ENCODE assay signal across 26 cellular contexts in the genomic region with DNA sequence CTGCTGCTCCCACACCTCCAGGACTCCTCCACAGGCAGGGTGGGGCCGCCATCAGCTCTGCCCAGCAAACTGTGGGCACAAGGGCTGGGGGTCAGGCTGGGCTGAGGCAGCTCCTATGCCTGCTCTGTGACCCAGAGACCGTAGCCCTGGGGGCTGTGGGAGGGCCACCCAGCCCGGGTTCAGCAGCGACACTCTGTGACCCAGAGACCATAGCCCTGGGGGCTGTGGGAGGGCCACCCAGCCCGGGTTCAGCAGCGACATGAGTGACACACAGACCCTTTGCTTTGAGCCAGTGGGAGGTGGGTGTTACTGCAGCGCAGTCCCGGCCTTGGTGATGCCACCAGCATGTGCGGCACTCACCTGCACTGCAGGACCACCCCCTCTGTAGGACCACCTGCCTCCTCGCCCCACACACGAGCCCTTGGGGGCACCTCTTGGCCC.
DNase-seq lines count a peak whose midpoint lies in the region; ATAC-seq, FAIRE-seq and TF ChIP-seq lines count a peak whose summit lies in the region.
"Had no signal": no experiment of that assay in that cellular context is flagged by ENCODE, and none has a peak within 500 bp of the region (broad histone marks: within the 10 kb centered on the region; RNA-seq: fewer than 3 reads in every experiment).

No MANE protein-coding gene starts in this region.

- DNase-seq in activated CD4-positive, CD25-positive, alpha-beta regulatory T cell treated with anti-CD3 and anti-CD28 coated beads, Interleukin-2, amount 50 U/mL, for 72 hours: peak; percentile 20
- DNase-seq in ELF-1 (ENCODE audit: low read depth, low spot score): peak; percentile 1
- DNase-seq in H1 (ENCODE audit: low read depth in 1 of 2, low spot score in 2 of 2): no peak
- DNase-seq in spleen: peak; percentile 78
- no peak for DNase-seq in stimulated activated CD8-positive, alpha-beta memory T cell treated with anti-CD3 and anti-CD28 coated beads, Interleukin-4, amount 100 ng/mL, for 48 hours
- no peak for DNase-seq in kidney
- DNase-seq: ACHN; BE2C; Calu3; DMS79 treated with DMSO at 0.1 percent for 48 hours; GM23248; IMR-90; KG1; MG63; NCI-H1105 treated with DMSO at 0.1 percent for 48 hours; NCI-H2029 treated with DMSO at 0.1 percent for 48 hours; NCI-H446 treated with DMSO at 0.1 percent for 48 hours; NCI-H526; NCI-H82; NK-92 treated with Interleukin-12 subunit alpha and Interleukin-12 subunit beta, amount 100 ng/mL, for 24 hours; PC-9; SHP77 had no signal

- H2AK5ac ChIP-seq in H1 (ENCODE audit: low read depth, low read length): no peak overlapping the region

- 83% methylated on average over 10 of the region's 11 CpGs; no CpG with 5 or more reads in 1 of the 2 experiments for WGBS in H1 (ENCODE audit: extremely low coverage in 1 of 2, insufficient coverage in 1 of 2, insufficient read length in 1 of 2, insufficient replicate concordance in 2 of 2, low coverage in 1 of 2, low lambda C conversion rate in 2 of 2, missing lambda C conversion rate in 1 of 2), 2 experiments
- 74 to 88% (median 83%) methylated on average over 6 to 11 of the region's 11 CpGs for WGBS in spleen, 5 donors

- FAIRE-seq in H1 (lab: Jason Lieb, UNC) (no peak), kidney (lab: Jason Lieb, UNC) (no peak)
- FAIRE-seq: GM12892 had no signal

- 0 out of 2 replicates have a peak overlapping the region, but pooled peaks have one; percentile 81 for H2BK15ac ChIP-seq in H1 (ENCODE audit: low read length)

- CTCF ChIA-PET in H1 (lab: Charles Lee; ENCODE audit: partially characterized antibody): interaction anchor here (0.8 to 4.0 kb wide), 14 partner anchors 8 to 265 kb away, joined by 3 to 41 read pairs (median 4); no protein-coding TSS in a partner anchor

- H2BK5ac ChIP-seq in H1 (ENCODE audit: low read depth, low read length): no peak overlapping the region

- no peak for TF ChIP-seq EP300 in H1 (IDR thresholded peaks at IDR 0.05; ENCODE audit: borderline replicate concordance in 1 of 2, low read depth in 2 of 2, low read length in 2 of 2)

- H3K79me1 ChIP-seq in H1 (ENCODE audit: low read depth, low read length): no peaks in the 10 kb centered on the region

- H4K5ac ChIP-seq in H1 (ENCODE audit: insufficient read length, low read depth, low read length): no peak overlapping the region

- no peak overlapping the region for H3K4ac ChIP-seq in H1 (replicated peaks; ENCODE audit: insufficient read length, low read depth, low read length)

- TF ChIP-seq POLR2A in H1 (IDR thresholded peaks at IDR 0.05; ENCODE audit: control extremely low read depth in 1 of 2, low read depth in 2 of 2, low read length in 2 of 2): no peak
- no peak for TF ChIP-seq POLR2A in spleen (IDR thresholded peaks at IDR 0.05)

- H3K23me2 ChIP-seq in H1 (ENCODE audit: low read depth, low read length): no peaks in the 10 kb centered on the region

- peak overlapping the region; percentile 60; the same call in 1 of the 2 replicates for H2BK12ac ChIP-seq in H1 (ENCODE audit: low read depth, low read length)

- no peak overlapping the region for H3K4me3 ChIP-seq in H1 (ENCODE audit: extremely low read depth in 1 of 4, insufficient read depth in 2 of 4, low read depth in 3 of 4, low read length in 4 of 4)
- no peak overlapping the region for H3K4me3 ChIP-seq in spleen
- no peak overlapping the region for H3K4me3 ChIP-seq in kidney (ENCODE audit: low read length in 2 of 2)
- H3K4me3 ChIP-seq: GM23248, HAP-1, MG63, PC-9 had no signal

- H4K8ac ChIP-seq in H1 (ENCODE audit: extremely low read depth, insufficient read depth, low read length): peak overlapping the region; percentile 25; the same call in 1 of the 2 replicates

- no peak overlapping the region; the same call in 1 of the 2 replicates for H3K18ac ChIP-seq in H1 (ENCODE audit: extremely low read depth, low read length)

- H3K36me3 ChIP-seq in H1 (ENCODE audit: control insufficient read depth in 2 of 4, insufficient read depth in 4 of 4, low read length in 3 of 4): no peaks in the 10 kb centered on the region
- no peaks in the 10 kb centered on the region for H3K36me3 ChIP-seq in spleen
- H3K36me3 ChIP-seq in kidney (ENCODE audit: control insufficient read depth in 1 of 2, insufficient read depth in 2 of 2, low read length in 2 of 2): no peaks in the 10 kb centered on the region
- H3K36me3 ChIP-seq: BE2C, HAP-1, MG63 had no signal

- H3K9me3 ChIP-seq in H1 (ENCODE audit: insufficient read depth in 2 of 2, low read depth in 1 of 2, low read length in 1 of 2) (no peaks in the 10 kb centered on the region), spleen (no peaks in the 10 kb centered on the region), kidney (ENCODE audit: control insufficient read depth in 1 of 2, low read length in 2 of 2) (no peaks in the 10 kb centered on the region)
- H3K9me3 ChIP-seq: BE2C, HAP-1 had no signal

- no peak overlapping the region for H3K4me2 ChIP-seq in H1 (ENCODE audit: insufficient read depth in 1 of 2, low read depth in 2 of 2, low read length in 2 of 2)
- H3K4me2 ChIP-seq: PC-9 had no signal

- H3K27me3 ChIP-seq in H1 (replicated peaks in 1 of 4; ENCODE audit: control insufficient read depth in 3 of 4, extremely low read depth in 1 of 4, insufficient read depth in 3 of 4, low read length in 3 of 4) (peaks cover 0 to 17% (median 11%) of the 10 kb centered on the region in 4 experiments; a peak in 6 of 7 replicates), spleen (replicated peaks in 1 of 7) (peaks cover 4 to 38% (median 27%) of the 10 kb centered on the region in 7 donors)

- H2BK120ac ChIP-seq in H1 (replicated peaks; ENCODE audit: low read depth, low read length): no peak overlapping the region

- H4K20me1 ChIP-seq in H1 (replicated peaks in 1 of 2; ENCODE audit: control insufficient read depth in 1 of 2, insufficient read depth in 2 of 2, low read length in 2 of 2): no peaks in the 10 kb centered on the region

- no peak for ATAC-seq in activated CD4-positive, CD25-positive, alpha-beta regulatory T cell treated with anti-CD3 and anti-CD28 coated beads, Interleukin-2, amount 50 U/mL, for 24 hours

- H3K56ac ChIP-seq in H1 (replicated peaks; ENCODE audit: insufficient read length, low read depth, low read length): no peak overlapping the region

- peaks cover 2 to 28% (median 8%) of the 10 kb centered on the region in 4 experiments for H3K4me1 ChIP-seq in H1 (replicated peaks in 1 of 4; ENCODE audit: control insufficient read depth in 3 of 4, insufficient read depth in 4 of 4, low read length in 3 of 4)
- peaks cover 4 to 21% (median 11%) of the 10 kb centered on the region in 6 donors for H3K4me1 ChIP-seq in spleen
- H3K4me1 ChIP-seq in kidney (ENCODE audit: control insufficient read depth in 1 of 2, insufficient read depth in 1 of 2, low read depth in 1 of 2, low read length in 2 of 2): peaks cover 4 to 5% of the 10 kb centered on the region in 2 donors
- H3K4me1 ChIP-seq: BE2C, HAP-1 had no signal

- H2AFZ ChIP-seq in H1 (ENCODE audit: low read length): no peak overlapping the region
- H2AFZ ChIP-seq: GM23248, PC-9 had no signal

- H4K91ac ChIP-seq in H1 (replicated peaks; ENCODE audit: insufficient read length, low read length): peak overlapping the region; percentile 54

- no peak overlapping the region for H3K23ac ChIP-seq in H1 (ENCODE audit: insufficient read length)

- TF ChIP-seq RAD21 in H1 (IDR thresholded peaks at IDR 0.05 in 1 of 2, conservative IDR thresholded peaks at IDR 0.05 in 1 of 2; ENCODE audit: low read depth in 2 of 2, low read length in 2 of 2): no peak

- intact Hi-C loops in spleen (cut with DNase I; ENCODE audit: low total_unique reads) (loop anchor here (5.0 to 10.0 kb wide), 2 partner anchors 258 to 475 kb away; no protein-coding TSS in a partner anchor), kidney (cut with DNase I) (no loop called here)

- H3K79me2 ChIP-seq in H1 (ENCODE audit: control insufficient read depth in 1 of 2, insufficient read depth in 2 of 2, low read length in 2 of 2): no peaks in the 10 kb centered on the region

- H3K14ac ChIP-seq in H1 (ENCODE audit: insufficient read length): no peak overlapping the region

- TF ChIP-seq CTCF in H1 (IDR thresholded peaks at IDR 0.05; ENCODE audit: control extremely low read depth in 1 of 3, insufficient read depth in 1 of 3, low read depth in 1 of 3, low read length in 3 of 3) (no peak), spleen (IDR thresholded peaks at IDR 0.05 in 8 of 11, conservative IDR thresholded peaks at IDR 0.05 in 3 of 11) (no peak), kidney (IDR thresholded peaks at IDR 0.05; ENCODE audit: borderline replicate concordance, extremely low read depth, insufficient read depth) (no peak)

- H3K27ac ChIP-seq in H1 (ENCODE audit: low read depth, low read length) (no peak overlapping the region), spleen (no peak overlapping the region), kidney (ENCODE audit: low read depth in 2 of 2, low read length in 2 of 2) (no peak overlapping the region)
- H3K27ac ChIP-seq: 22Rv1, GM23248, PC-9 had no signal

- H2BK20ac ChIP-seq in H1 (ENCODE audit: low read length): no peak overlapping the region

- H3K9ac ChIP-seq in H1 (replicated peaks in 1 of 4; ENCODE audit: extremely low read depth in 1 of 4, low read depth in 3 of 4, low read length in 3 of 4) (no peak overlapping the region), kidney (ENCODE audit: low read length in 2 of 2) (no peak overlapping the region)
- H3K9ac ChIP-seq: GM23248 had no signal

- POLR2A ChIA-PET in H1 (lab: Charles Lee; ENCODE audit: partially characterized antibody): interaction anchor here (0.8 to 1.2 kb wide), 2 partner anchors 7 to 41 kb away, joined by 3 read pairs; no protein-coding TSS in a partner anchor

TF ChIP-seq in H1, 55 proteins besides CTCF, POLR2A, EP300 and RAD21:
- TF ChIP-seq HDAC6 (IDR thresholded peaks at IDR 0.05; ENCODE audit: low read depth, low read length) (no peak), CREB1 (IDR thresholded peaks at IDR 0.05) (no peak), TCF12 (IDR thresholded peaks at IDR 0.05; ENCODE audit: low read depth, low read length) (no peak), TAF7 (optimal IDR thresholded peaks at IDR 0.05; ENCODE audit: borderline replicate concordance, low read depth, low read length) (no peak), POU5F1 (IDR thresholded peaks at IDR 0.05; ENCODE audit: low read depth, low read length) (no peak)
- TF ChIP-seq, protein P1, sequence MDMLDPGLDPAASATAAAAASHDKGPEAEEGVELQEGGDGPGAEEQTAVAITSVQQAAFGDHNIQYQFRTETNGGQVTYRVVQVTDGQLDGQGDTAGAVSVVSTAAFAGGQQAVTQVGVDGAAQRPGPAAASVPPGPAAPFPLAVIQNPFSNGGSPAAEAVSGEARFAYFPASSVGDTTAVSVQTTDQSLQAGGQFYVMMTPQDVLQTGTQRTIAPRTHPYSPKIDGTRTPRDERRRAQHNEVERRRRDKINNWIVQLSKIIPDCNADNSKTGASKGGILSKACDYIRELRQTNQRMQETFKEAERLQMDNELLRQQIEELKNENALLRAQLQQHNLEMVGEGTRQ (IDR thresholded peaks at IDR 0.05; ENCODE audit: low read length): no peak

Comparison
In these comparisons a context has a peak if more than half of its experiments do, and no peak if none do; other contexts are left out.
1. DNase-seq: peak in activated CD4-positive, CD25-positive, alpha-beta regulatory T cell treated with anti-CD3 and anti-CD28 coated beads, Interleukin-2, amount 50 U/mL, for 72 hours (single experiment), ELF-1 (single experiment) and spleen (single experiment); none in H1 (0 of 2), stimulated activated CD8-positive, alpha-beta memory T cell treated with anti-CD3 and anti-CD28 coated beads, Interleukin-4, amount 100 ng/mL, for 48 hours (single experiment) and kidney (single experiment).